ENCODE assay signal across 21 cellular contexts in genomic region chr1:153550398-153550758, GRCh38. TPM values are rescaled to one million over a fixed set of nuclear protein-coding genes. Genes with fewer than 3 reads are reported as not detected.
A peak's percentile ranks its signal among the peaks of the same experiment; 100 is the strongest.
DNase-seq lines count a peak whose midpoint lies in the region; ATAC-seq, FAIRE-seq and TF ChIP-seq lines count a peak whose summit lies in the region.
"Had no signal": no experiment of that assay in that cellular context is flagged by ENCODE, and none has a peak within 500 bp of the region (broad histone marks: within the 10 kb centered on the region; RNA-seq: fewer than 3 reads in every experiment).

No MANE protein-coding gene starts in this region.

- H3K4me1 ChIP-seq in BLaER1 treated with 17β-estradiol and CSF1 and Interleukin-3, amounts not matched to agents 10 nM and 100 nM: peaks cover 79 to 96% (median 86%) of the 10 kb centered on the region in 10 experiments
- H3K4me1 ChIP-seq in RWPE2 (ENCODE audit: insufficient read depth, poor library complexity, severe bottlenecking) (peaks cover 17% of the 10 kb centered on the region), esophagus squamous epithelium (peaks cover 71 to 100% (median 81%) of the 10 kb centered on the region in 3 donors)
- H3K4me1 ChIP-seq: prostate gland had no signal

- peak overlapping the region; percentile 86 to 100 (median 95) for H3K4me2 ChIP-seq in BLaER1 treated with 17β-estradiol and CSF1 and Interleukin-3, amounts not matched to agents 10 nM and 100 nM

- peak overlapping the region in 9 of 11 experiments; percentile 24 to 80 (median 64); a peak in 16 of 22 replicates for H3K27ac ChIP-seq in BLaER1 treated with 17β-estradiol and CSF1 and Interleukin-3, amounts not matched to agents 10 nM and 100 nM
- H3K27ac ChIP-seq in RWPE2 (ENCODE audit: poor library complexity, severe bottlenecking) (peak overlapping the region; percentile 71), esophagus squamous epithelium (peak overlapping the region; percentile 63 to 94 (median 92)), skin epidermis (peak overlapping the region in 17 of 21 experiments; percentile 11 to 98 (median 88))
- H3K27ac ChIP-seq: prostate gland had no signal

- WGBS in esophagus squamous epithelium, 2 donors: 43 to 50% methylated on average over 3 to 4 of the region's 4 CpGs

- in situ Hi-C loops in GM13976 (cut with MboI; ENCODE audit: low sequenced_read_pairs, unreplicated experiment): no loop called here

- FAIRE-seq in frontal cortex (lab: Jason Lieb, UNC): no peak
- FAIRE-seq: GM12892 had no signal

- peak; percentile 9 for DNase-seq in RWPE2 (ENCODE audit: low spot score)
- DNase-seq in esophagus squamous epithelium (lab: John Stamatoyannopoulos, UW): no peak
- no peak for DNase-seq in NCI-H128 (lab: John Stamatoyannopoulos, UW; ENCODE audit: unreplicated experiment)
- no peak for DNase-seq in GM13976 (ENCODE audit: low spot score)
- no peak for DNase-seq in GM10248 (ENCODE audit: extremely low spot score)
- no peak for DNase-seq in frontal cortex (ENCODE audit: low spot score in 2 of 2)
- DNase-seq: activated naive CD8-positive, alpha-beta T cell treated with anti-CD3 and anti-CD28 coated beads, Interleukin-2, amount 10 ng/mL, durations not matched to agents 7 days and 5 days; activated T-cell treated with anti-CD3 and anti-CD28 coated beads, Interleukin-2, amount 50 U/mL, for 4 hours; caudate nucleus; effector memory CD4-positive, alpha-beta T cell; GM23248; MG63; NCI-H187 treated with DMSO at 0.1 percent for 48 hours; NCI-H524 treated with DMSO at 0.1 percent for 48 hours; stimulated activated CD4-positive, alpha-beta T cell treated with anti-CD3 and anti-CD28 coated beads, Interleukin-12 subunit alpha, Interleukin-12 subunit beta, amount 100 ng/mL, for 4 hours; stimulated activated naive B cell treated with anti-CD40 and anti-IgM and Interleukin-4, amounts not matched to agents 10 μg/mL and 1 μg/mL and 100 μg/mL, for 72 hours had no signal

- no peak for TF ChIP-seq POLR2A in esophagus squamous epithelium (IDR thresholded peaks at IDR 0.05)

- H3K36me3 ChIP-seq in BLaER1 treated with 17β-estradiol and CSF1 and Interleukin-3, amounts not matched to agents 10 nM and 100 nM: no peaks in the 10 kb centered on the region
- peaks cover 63% of the 10 kb centered on the region for H3K36me3 ChIP-seq in RWPE2 (ENCODE audit: low read depth)
- peaks cover 0 to 21% (median 0%) of the 10 kb centered on the region in 3 donors for H3K36me3 ChIP-seq in esophagus squamous epithelium
- H3K36me3 ChIP-seq: left lung, MG63, prostate gland had no signal

- H3K27me3 ChIP-seq in BLaER1 treated with 17β-estradiol and CSF1 and Interleukin-3, amounts not matched to agents 10 nM and 100 nM: no peaks in the 10 kb centered on the region
- H3K27me3 ChIP-seq in RWPE2 (ENCODE audit: insufficient read depth, poor library complexity, severe bottlenecking) (no peaks in the 10 kb centered on the region), esophagus squamous epithelium (no peaks in the 10 kb centered on the region)
- H3K27me3 ChIP-seq: left lung, MG63 had no signal

- POLR2A ChIA-PET in GM10248 (lab: Yijun Ruan, JAX): interaction anchor here (0.6 kb wide), 1 partner anchor 15 kb away, joined by 6 read pairs; the partner anchor contains the start of gene S100A2

- H4K20me1 ChIP-seq in BLaER1 treated with 17β-estradiol and CSF1 and Interleukin-3, amounts not matched to agents 10 nM and 100 nM: 0 out of 22 replicates have a peak, but pooled peaks cover 0 to under 1% (median 0%) of the 10 kb centered on the region in 11 experiments

- H3K4me3 ChIP-seq in BLaER1 treated with 17β-estradiol and CSF1 and Interleukin-3, amounts not matched to agents 10 nM and 100 nM: no peak overlapping the region
- H3K4me3 ChIP-seq in RWPE2 (ENCODE audit: severe bottlenecking) (no peak overlapping the region), esophagus squamous epithelium (no peak overlapping the region), skin epidermis (no peak overlapping the region)
- H3K4me3 ChIP-seq: GM23248, left lung, MG63, prostate gland had no signal

- TF ChIP-seq CTCF in RWPE2 (IDR thresholded peaks at IDR 0.05; ENCODE audit: poor library complexity, severe bottlenecking): no peak
- TF ChIP-seq CTCF in esophagus squamous epithelium (IDR thresholded peaks at IDR 0.05): no peak
- no peak for TF ChIP-seq CTCF in GM13976 (IDR thresholded peaks at IDR 0.05; ENCODE audit: borderline replicate concordance, control extremely low read depth, extremely low read depth, insufficient read depth, missing control alignments)
- no peak for TF ChIP-seq CTCF in GM10248 (IDR thresholded peaks at IDR 0.05; ENCODE audit: control extremely low read depth, extremely low read depth, low read depth, missing control alignments)

- intact Hi-C loops in esophagus squamous epithelium (cut with DNase I): no loop called here

- CTCF ChIA-PET in GM10248 (lab: Yijun Ruan, JAX): interaction anchor here (0.9 to 7.5 kb wide), 10 partner anchors 11 to 198 kb away, joined by 3 to 51 read pairs (median 5); partner anchors contain the start of genes S100A14 and S100A6

- peak overlapping the region in 4 of 11 experiments; percentile 3 to 23 (median 4); a peak in 3 of 22 replicates for H3K9ac ChIP-seq in BLaER1 treated with 17β-estradiol and CSF1 and Interleukin-3, amounts not matched to agents 10 nM and 100 nM

- H3K9me3 ChIP-seq in BLaER1 treated with 17β-estradiol and CSF1 and Interleukin-3, amounts not matched to agents 10 nM and 100 nM (replicated peaks in 1 of 11): no peaks in the 10 kb centered on the region
- no peaks in the 10 kb centered on the region for H3K9me3 ChIP-seq in RWPE2 (ENCODE audit: severe bottlenecking)
- no peaks in the 10 kb centered on the region for H3K9me3 ChIP-seq in esophagus squamous epithelium
- H3K9me3 ChIP-seq: left lung, MG63, prostate gland had no signal

- no peak for ATAC-seq in RWPE2 (ENCODE audit: low read depth)
- ATAC-seq: activated T-cell treated with anti-CD3 and anti-CD28 coated beads, Interleukin-2, amount 50 U/mL, for 4 hours; left lung; stimulated activated naive B cell treated with anti-CD40 and anti-IgM and Interleukin-4, amounts not matched to agents 10 μg/mL and 1 μg/mL and 100 μg/mL, for 72 hours had no signal

RNA-seq across cellular contexts. Expression of gene S100A3, which starts 1.3 kb away (rescaled TPM):
- 10 to 100 TPM in 1 of 4 donors, 1 to 10 TPM in 3; 1.2 to 16.5 (median 9.2) TPM for total RNA-seq in esophagus squamous epithelium
- not detected for total RNA-seq in frontal cortex
- total RNA-seq: activated naive CD8-positive, alpha-beta T cell treated with anti-CD3 and anti-CD28 coated beads, Interleukin-2, amount 10 ng/mL, durations not matched to agents 7 days and 5 days; activated T-cell treated with anti-CD3 and anti-CD28 coated beads, Interleukin-2, amount 50 U/mL, for 4 hours had no signal

RNA-seq across cellular contexts. Expression of gene S100A4, which starts 4.8 kb away (rescaled TPM):
- total RNA-seq in esophagus squamous epithelium: 100 to 1,000 TPM in 2 of 4 donors, 10 to 100 TPM in 2; 58.6 to 205 (median 122) TPM
- 1.6 TPM for total RNA-seq in frontal cortex

RNA-seq across cellular contexts. Expression of gene S100A5, which starts 9.6 kb away (rescaled TPM):
- total RNA-seq in esophagus squamous epithelium: not detected
- total RNA-seq in frontal cortex: not detected
- total RNA-seq: GM23248, prostate gland had no signal

RNA-seq across cellular contexts. Expression of gene S100A6, which starts 14.6 kb away (rescaled TPM):
- total RNA-seq in esophagus squamous epithelium: 100 to 1,000 TPM; 270 to 943 (median 394) TPM
- total RNA-seq in frontal cortex: 9.8 TPM

RNA-seq across cellular contexts. Expression of gene S100A2, which starts 15.3 kb away (rescaled TPM):
- total RNA-seq in esophagus squamous epithelium (1,000 to 10,000 TPM in 3 of 4 donors, 100 to 1,000 TPM in 1; 949 to 3,544 (median 1,180) TPM), frontal cortex (not detected)
- total RNA-seq: activated naive CD8-positive, alpha-beta T cell treated with anti-CD3 and anti-CD28 coated beads, Interleukin-2, amount 10 ng/mL, durations not matched to agents 7 days and 5 days had no signal

Comparison
In these comparisons a context has a peak if more than half of its experiments do, and no peak if none do; other contexts are left out.
1. RNA of gene S100A4, which starts 4.8 kb away (total RNA-seq): 58.6 to 205 TPM in esophagus squamous epithelium; 1.6 TPM in frontal cortex (single experiment); every median in the first group is over 10 times any median in the second.
2. Peak in every context shown above with its lines, with median percentiles within 50 percentile points of each other: H3K27ac ChIP-seq.